In the genomic region with DNA sequence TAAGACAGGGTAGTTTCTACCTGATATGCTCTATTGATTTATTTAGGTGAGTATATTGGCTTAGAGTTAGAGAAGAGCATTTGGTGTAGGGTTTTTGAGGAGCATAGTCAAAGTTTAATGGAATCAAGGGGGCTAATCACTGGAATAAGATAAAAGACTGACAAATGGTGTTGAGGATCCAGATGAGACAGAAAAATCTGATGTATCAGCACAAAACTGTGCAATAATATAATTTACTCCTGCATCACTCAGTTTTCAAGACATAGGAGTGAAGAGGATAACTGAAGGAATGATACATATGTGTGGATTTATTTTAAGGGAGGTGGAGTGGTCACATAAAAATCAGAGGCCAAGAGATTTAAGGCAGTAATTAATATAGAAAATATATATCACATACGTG, we compare ENCODE assay signal across 22 cellular contexts.
A peak's percentile ranks its signal among the peaks of the same experiment; 100 is the strongest.
DNase-seq lines count a peak whose midpoint lies in the region; ATAC-seq, FAIRE-seq and TF ChIP-seq lines count a peak whose summit lies in the region.
"Had no signal": no experiment of that assay in that cellular context is flagged by ENCODE, and none has a peak within 500 bp of the region (broad histone marks: within the 10 kb centered on the region; RNA-seq: fewer than 3 reads in every experiment).

No MANE protein-coding gene starts in this region.

- intact Hi-C loops in HepG2 (cut with micrococcal nuclease; ENCODE audit: unreplicated experiment) (no loop called here), right lobe of liver (cut with DNase I) (no loop called here)

- H3K9me3 ChIP-seq in HepG2 (ENCODE audit: low read length), result no peaks in the 10 kb centered on the region
- H3K9me3 ChIP-seq in right lobe of liver, result no peaks in the 10 kb centered on the region
- no peaks in the 10 kb centered on the region for H3K9me3 ChIP-seq in SJSA1 (replicated peaks)
- H3K9me3 ChIP-seq: Caco-2, HAP-1 had no signal

- H2AFZ ChIP-seq in HepG2 (ENCODE audit: low read length), result no peak overlapping the region

- no peak overlapping the region for H3K4me3 Mint-ChIP-seq in nephron
- H3K4me3 Mint-ChIP-seq: B cell; CD4-positive, CD25-positive, alpha-beta regulatory T cell; CD8-positive, alpha-beta T cell; HFFc6 had no signal

- H3K27me3 Mint-ChIP-seq in nephron (ENCODE audit: low read depth), result no peaks in the 10 kb centered on the region
- H3K27me3 Mint-ChIP-seq: CD4-positive, CD25-positive, alpha-beta regulatory T cell had no signal

- no peaks in the 10 kb centered on the region for H4K20me1 ChIP-seq in HepG2 (ENCODE audit: insufficient read depth, low read length)
- H4K20me1 ChIP-seq: BLaER1 had no signal

- no peak for FAIRE-seq in HepG2 (lab: Jason Lieb, UNC)
- FAIRE-seq: A204.1, G401.6, GM12878, H54 had no signal

- H3K4me2 ChIP-seq in HepG2 (ENCODE audit: low read depth, low read length), result no peak overlapping the region
- H3K4me2 ChIP-seq: BLaER1 had no signal

- 5% methylated on average over 1 of the region's 1 CpG for WGBS in HepG2 (ENCODE audit: low lambda C conversion rate)
- 50% methylated on average over 1 of the region's 1 CpG for WGBS in right lobe of liver (ENCODE audit: insufficient coverage, low coverage, low lambda C conversion rate, missing lambda C conversion rate)

- BruUV-seq in HepG2 (replicated peaks; lab: Mats Ljungman, UMichigan), result no TSS peak

- POLR2A ChIA-PET in HepG2 (lab: Yijun Ruan, JAX), result no interaction called here

- DNase-seq in HepG2 (ENCODE audit: low spot score) (no peak), right lobe of liver (no peak), SJSA1 (ENCODE audit: low read depth in 1 of 2, low spot score in 2 of 2) (no peak)
- DNase-seq in activated CD4-positive, alpha-beta T cell treated with anti-CD3 and anti-CD28 coated beads for 4 hours, result no peak
- no peak for DNase-seq in effector CD4-positive, alpha-beta T cell
- DNase-seq: Caco-2; CD4-positive, CD25-positive, alpha-beta regulatory T cell; CD8-positive, alpha-beta T cell; DMS153; DND-41; GOT3; HFFc6 had no signal

- TF ChIP-seq POLR2A in HepG2 (IDR thresholded peaks at IDR 0.05; ENCODE audit: insufficient read depth in 1 of 2, low read depth in 2 of 2, low read length in 2 of 2) (no peak), right lobe of liver (IDR thresholded peaks at IDR 0.05) (no peak)

- peaks cover 4% of the 10 kb centered on the region for H3K9me3 Mint-ChIP-seq in nephron
- H3K9me3 Mint-ChIP-seq: CD8-positive, alpha-beta T cell; HFFc6 had no signal

- no peaks in the 10 kb centered on the region for H3K36me3 ChIP-seq in HepG2 (replicated peaks in 1 of 2; ENCODE audit: control insufficient read depth in 1 of 2, insufficient read depth in 2 of 2, low read length in 2 of 2)
- no peaks in the 10 kb centered on the region for H3K36me3 ChIP-seq in right lobe of liver
- H3K36me3 ChIP-seq in SJSA1, result no peaks in the 10 kb centered on the region
- H3K36me3 ChIP-seq: BLaER1, HAP-1 had no signal

- TF ChIP-seq CTCF in HepG2 (CRISPR knock-in tag; IDR thresholded peaks at IDR 0.05) (no peak), right lobe of liver (IDR thresholded peaks at IDR 0.05) (no peak), nephron (IDR thresholded peaks at IDR 0.05; ENCODE audit: unreplicated experiment in 3 of 3) (no peak)

- H3K27ac ChIP-seq in HepG2 (ENCODE audit: extremely low read length, insufficient read depth, low read length), result no peak overlapping the region
- no peak overlapping the region for H3K27ac ChIP-seq in right lobe of liver
- H3K27ac ChIP-seq in SJSA1, result peak overlapping the region; percentile 79; the same call in 1 of the 2 replicates
- H3K27ac ChIP-seq: 22Rv1, BLaER1, C4-2B had no signal

- no peak for TF ChIP-seq EP300 in HepG2 (IDR thresholded peaks at IDR 0.05; ENCODE audit: low read depth in 2 of 2, low read length in 2 of 2)
- TF ChIP-seq EP300 in HepG2 (CRISPR knock-in tag; IDR thresholded peaks at IDR 0.05; ENCODE audit: borderline replicate concordance), result no peak

- CTCF ChIA-PET in HepG2 (lab: Yijun Ruan, JAX; ENCODE audit: low intra/inter-chr PET ratio, low total read pairs), result no interaction called here

- H3K4me3 ChIP-seq in HepG2 (replicated peaks in 1 of 3; ENCODE audit: insufficient read depth in 1 of 3, low read depth in 2 of 3, low read length in 3 of 3), result no peak overlapping the region
- H3K4me3 ChIP-seq in right lobe of liver, result no peak overlapping the region
- no peak overlapping the region for H3K4me3 ChIP-seq in SJSA1
- H3K4me3 ChIP-seq: BLaER1, GM12878, HAP-1 had no signal

- no peak overlapping the region for H3K9ac ChIP-seq in HepG2 (ENCODE audit: insufficient read depth, low read depth, low read length)
- H3K9ac ChIP-seq: BLaER1 had no signal

- in situ Hi-C loops in HepG2 (cut with HindIII; ENCODE audit: extremely low pct_ligation_motif_present, low pct_unique_long_range_greater_than_20kb), result no loop called here

- H3K27me3 ChIP-seq in HepG2 (ENCODE audit: control insufficient read depth in 1 of 2, insufficient read depth in 2 of 2, low read length in 2 of 2) (0 out of 5 replicates have a peak, but pooled peaks cover 0 to 3% of the 10 kb centered on the region in 2 experiments), right lobe of liver (no peaks in the 10 kb centered on the region), SJSA1 (replicated peaks) (no peaks in the 10 kb centered on the region)
- H3K27me3 ChIP-seq: BLaER1 had no signal

- H3K4me1 ChIP-seq in HepG2 (ENCODE audit: insufficient read depth, low read length) (no peaks in the 10 kb centered on the region), right lobe of liver (no peaks in the 10 kb centered on the region), SJSA1 (replicated peaks) (peaks cover 48% of the 10 kb centered on the region)
- H3K4me1 ChIP-seq: BLaER1, Caco-2, HAP-1 had no signal

- H3K27ac Mint-ChIP-seq in nephron, result peak overlapping the region in 2 of 3 experiments; percentile 1 to 15
- H3K27ac Mint-ChIP-seq: B cell; CD8-positive, alpha-beta T cell; HFFc6 had no signal

- no peak for ATAC-seq in HepG2
- ATAC-seq in right lobe of liver, result no peak
- ATAC-seq: CD8-positive, alpha-beta T cell; GM12878 had no signal

- no peaks in the 10 kb centered on the region for H3K36me3 Mint-ChIP-seq in nephron (ENCODE audit: low read depth)
- H3K36me3 Mint-ChIP-seq: CD4-positive, CD25-positive, alpha-beta regulatory T cell; CD8-positive, alpha-beta T cell had no signal

- H3K4me1 Mint-ChIP-seq in nephron, result peaks cover 38% of the 10 kb centered on the region
- H3K4me1 Mint-ChIP-seq: B cell; CD4-positive, CD25-positive, alpha-beta regulatory T cell had no signal

- H3K79me2 ChIP-seq in HepG2 (ENCODE audit: insufficient read depth, low read length), result no peaks in the 10 kb centered on the region

- TF ChIP-seq RAD21 in HepG2 (CRISPR knock-in tag; IDR thresholded peaks at IDR 0.05), result no peak

TF ChIP-seq in HepG2, 621 proteins besides CTCF, POLR2A, EP300 and RAD21:
- TF ChIP-seq MAFK (conservative IDR thresholded peaks at IDR 0.05 in 1 of 2, IDR thresholded peaks at IDR 0.05 in 1 of 2; ENCODE audit: low read length in 2 of 2) (peak; percentile 85 to 92), SRY (CRISPR knock-in tag; IDR thresholded peaks at IDR 0.05) (no peak), MAFF (IDR thresholded peaks at IDR 0.05; ENCODE audit: low read depth, low read length) (peak; percentile 89), ZNF333 (CRISPR knock-in tag; IDR thresholded peaks at IDR 0.05; ENCODE audit: borderline replicate concordance) (no peak)
